In genomic region chr12:968561-968960, GRCh38 we compare ENCODE assay signal across 1 cellular context.
TF ChIP-seq lines count a peak whose summit lies in the region.

No MANE protein-coding gene starts in this region.

TF ChIP-seq in IMR-90, 13 proteins besides CTCF, POLR2A, EP300 and RAD21 (continued from another document):
- TF ChIP-seq, protein P1, sequence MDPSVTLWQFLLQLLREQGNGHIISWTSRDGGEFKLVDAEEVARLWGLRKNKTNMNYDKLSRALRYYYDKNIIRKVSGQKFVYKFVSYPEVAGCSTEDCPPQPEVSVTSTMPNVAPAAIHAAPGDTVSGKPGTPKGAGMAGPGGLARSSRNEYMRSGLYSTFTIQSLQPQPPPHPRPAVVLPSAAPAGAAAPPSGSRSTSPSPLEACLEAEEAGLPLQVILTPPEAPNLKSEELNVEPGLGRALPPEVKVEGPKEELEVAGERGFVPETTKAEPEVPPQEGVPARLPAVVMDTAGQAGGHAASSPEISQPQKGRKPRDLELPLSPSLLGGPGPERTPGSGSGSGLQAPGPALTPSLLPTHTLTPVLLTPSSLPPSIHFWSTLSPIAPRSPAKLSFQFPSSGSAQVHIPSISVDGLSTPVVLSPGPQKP (IDR thresholded peaks at IDR 0.05; ENCODE audit: borderline replicate concordance, low read depth, low read length), result no peak
- no peak for TF ChIP-seq FOS (IDR thresholded peaks at IDR 0.05; ENCODE audit: low read depth, low read length)
- TF ChIP-seq SMC3 (IDR thresholded peaks at IDR 0.05; ENCODE audit: low read depth, low read length), result no peak
- no peak for TF ChIP-seq RFX5 (IDR thresholded peaks at IDR 0.05; ENCODE audit: low read depth, low read length)
